ENCODE assay signal across 18 cellular contexts in genomic region chr18:2555895-2556294, GRCh38. TPM values are rescaled to one million over a fixed set of nuclear protein-coding genes. Genes with fewer than 3 reads are reported as not detected.
DNase-seq lines count a peak whose midpoint lies in the region; ATAC-seq and TF ChIP-seq lines count a peak whose summit lies in the region.
"Had no signal": no experiment of that assay in that cellular context is flagged by ENCODE, and none has a peak within 500 bp of the region (broad histone marks: within the 10 kb centered on the region; RNA-seq: fewer than 3 reads in every experiment).

No MANE protein-coding gene starts in this region.

- peaks cover 31% of the 10 kb centered on the region for H3K4me1 Mint-ChIP-seq in activated naive CD4-positive, alpha-beta T cell treated with anti-CD3 and anti-CD28 coated beads, Interleukin-2, amount 50 U/mL, for 24 hours
- H3K4me1 Mint-ChIP-seq in endothelial cell (ENCODE audit: unreplicated experiment) (peaks cover 19% of the 10 kb centered on the region), nephron progenitor cell (peaks cover 27% of the 10 kb centered on the region)
- H3K4me1 Mint-ChIP-seq: CD14-positive monocyte had no signal

- ATAC-seq in GM21515 (IDR thresholded peaks at IDR 0.05; ENCODE audit: unreplicated experiment) (no peak), GM21717 (IDR thresholded peaks at IDR 0.05; ENCODE audit: unreplicated experiment) (no peak), HG02870 (IDR thresholded peaks at IDR 0.05; ENCODE audit: unreplicated experiment) (no peak)
- ATAC-seq: CD8-positive, alpha-beta T cell had no signal

- DNase-seq in activated naive CD4-positive, alpha-beta T cell (lab: John Stamatoyannopoulos, UW): no peak
- DNase-seq in endothelial cell (ENCODE audit: low spot score): no peak
- DNase-seq in nephron progenitor cell: no peak
- DNase-seq in activated gamma-delta T cell treated with Interleukin-2 at 50 U/mL for 16 hours: no peak
- DNase-seq: CD8-positive, alpha-beta T cell; COR-L47; DMS153; DMS79 treated with DMSO at 0.1 percent for 48 hours; GF-D8; GM23248; HCEC 1CT; HFFc6; KBM-7 had no signal

- TF ChIP-seq CTCF in endothelial cell (IDR thresholded peaks at IDR 0.05; ENCODE audit: unreplicated experiment): no peak
- TF ChIP-seq CTCF in nephron progenitor cell (IDR thresholded peaks at IDR 0.05): no peak

- H3K4me3 Mint-ChIP-seq in activated naive CD4-positive, alpha-beta T cell treated with anti-CD3 and anti-CD28 coated beads, Interleukin-2, amount 50 U/mL, for 24 hours: no peak overlapping the region
- H3K4me3 Mint-ChIP-seq in endothelial cell (ENCODE audit: unreplicated experiment): no peak overlapping the region
- H3K4me3 Mint-ChIP-seq in nephron progenitor cell: peak overlapping the region; percentile 6
- H3K4me3 Mint-ChIP-seq: CD14-positive monocyte; CD8-positive, alpha-beta T cell; HFFc6 had no signal

- peaks cover 13% of the 10 kb centered on the region for H3K36me3 Mint-ChIP-seq in activated naive CD4-positive, alpha-beta T cell treated with anti-CD3 and anti-CD28 coated beads, Interleukin-2, amount 50 U/mL, for 24 hours
- H3K36me3 Mint-ChIP-seq in endothelial cell (ENCODE audit: low read depth, unreplicated experiment) (peaks cover 5% of the 10 kb centered on the region), nephron progenitor cell (ENCODE audit: low read depth) (peaks cover 16% of the 10 kb centered on the region)

- no peaks in the 10 kb centered on the region for H3K9me3 Mint-ChIP-seq in activated naive CD4-positive, alpha-beta T cell treated with anti-CD3 and anti-CD28 coated beads, Interleukin-2, amount 50 U/mL, for 24 hours
- H3K9me3 Mint-ChIP-seq in endothelial cell (ENCODE audit: unreplicated experiment) (no peaks in the 10 kb centered on the region), nephron progenitor cell (no peaks in the 10 kb centered on the region)
- H3K9me3 Mint-ChIP-seq: CD14-positive monocyte; CD8-positive, alpha-beta T cell; HFFc6 had no signal

- H3K27ac Mint-ChIP-seq in activated naive CD4-positive, alpha-beta T cell treated with anti-CD3 and anti-CD28 coated beads, Interleukin-2, amount 50 U/mL, for 24 hours: peak overlapping the region; percentile 1
- H3K27ac Mint-ChIP-seq in endothelial cell (ENCODE audit: unreplicated experiment) (peak overlapping the region; percentile 13), nephron progenitor cell (no peak overlapping the region)
- H3K27ac Mint-ChIP-seq: CD14-positive monocyte; CD8-positive, alpha-beta T cell; HFFc6 had no signal

- H3K27me3 Mint-ChIP-seq in activated naive CD4-positive, alpha-beta T cell treated with anti-CD3 and anti-CD28 coated beads, Interleukin-2, amount 50 U/mL, for 24 hours: no peaks in the 10 kb centered on the region
- H3K27me3 Mint-ChIP-seq in endothelial cell (ENCODE audit: unreplicated experiment) (no peaks in the 10 kb centered on the region), nephron progenitor cell (ENCODE audit: low read depth, poor library complexity) (no peaks in the 10 kb centered on the region)

RNA-seq across cellular contexts. Expression of gene METTL4, which starts 15.4 kb away (rescaled TPM):
- total RNA-seq in endothelial cell (ENCODE audit: unreplicated experiment): 13.8 TPM

RNA-seq across cellular contexts. Expression of gene NDC80, which starts 15.5 kb away (rescaled TPM):
- 8.6 TPM for total RNA-seq in endothelial cell (ENCODE audit: unreplicated experiment)
